In genomic region chr2:8654041-8654440, GRCh38 we compare ENCODE assay signal across 24 cellular contexts.
"Had no signal": no experiment of that assay in that cellular context is flagged by ENCODE, and none has a peak within 500 bp of the region (broad histone marks: within the 10 kb centered on the region; RNA-seq: fewer than 3 reads in every experiment).

No MANE protein-coding gene starts in this region.

- H3K9me3 ChIP-seq: heart left ventricle, left ventricle myocardium inferior, stomach, thyroid gland had no signal

- H3K9me3 Mint-ChIP-seq: activated CD4-positive, alpha-beta memory T cell treated with anti-CD3 and anti-CD28 coated beads for 36 hours; activated naive CD4-positive, alpha-beta T cell treated with anti-CD3 and anti-CD28 coated beads, Interleukin-2, amount 50 U/mL, for 24 hours; activated naive CD8-positive, alpha-beta T cell treated with anti-CD3 and anti-CD28 coated beads, Interleukin-2, amount 50 U/mL, for 24 hours; activated T-cell treated with anti-CD3 and anti-CD28 coated beads, Interleukin-2, amount 50 U/mL, for 4 hours; activated T-helper 2 cell treated with anti-CD3 and anti-CD28 coated beads, Interferon-gamma antibody, Interleukin-2, Interleukin-4, amounts not matched to agents 10 μg/mL and 5 μg/mL and 100 μg/mL, durations not matched to agents 14 hours and 24 hours and 36 hours; endodermal cell; mesothelial cell of epicardium; stimulated activated naive B cell treated with anti-CD40 and anti-IgM and Interleukin-4, amounts not matched to agents 10 μg/mL and 1 μg/mL and 100 μg/mL, for 72 hours; T-helper 2 cell treated with Interferon-gamma antibody and Interleukin-4, amounts not matched to agents 5 μg/mL and 100 μg/mL, for 36 hours had no signal

- H3K4me3 Mint-ChIP-seq: activated CD4-positive, alpha-beta memory T cell treated with anti-CD3 and anti-CD28 coated beads for 36 hours; activated naive CD4-positive, alpha-beta T cell treated with anti-CD3 and anti-CD28 coated beads, Interleukin-2, amount 50 U/mL, for 24 hours; activated naive CD8-positive, alpha-beta T cell treated with anti-CD3 and anti-CD28 coated beads, Interleukin-2, amount 50 U/mL, for 24 hours; activated T-cell treated with anti-CD3 and anti-CD28 coated beads, Interleukin-2, amount 50 U/mL, for 4 hours; endodermal cell; mesothelial cell of epicardium; naive thymus-derived CD4-positive, alpha-beta T cell; stimulated activated naive B cell treated with anti-CD40 and anti-IgM and Interleukin-4, amounts not matched to agents 10 μg/mL and 1 μg/mL and 100 μg/mL, for 72 hours; T-helper 2 cell treated with Interferon-gamma antibody and Interleukin-4, amounts not matched to agents 5 μg/mL and 100 μg/mL, for 36 hours had no signal

- H3K27me3 ChIP-seq: heart left ventricle, stomach, thyroid gland had no signal

- H3K27ac Mint-ChIP-seq: activated CD4-positive, alpha-beta memory T cell treated with anti-CD3 and anti-CD28 coated beads for 36 hours; activated naive CD4-positive, alpha-beta T cell treated with anti-CD3 and anti-CD28 coated beads, Interleukin-2, amount 50 U/mL, for 24 hours; activated naive CD8-positive, alpha-beta T cell treated with anti-CD3 and anti-CD28 coated beads, Interleukin-2, amount 50 U/mL, for 24 hours; activated T-helper 2 cell treated with anti-CD3 and anti-CD28 coated beads, Interferon-gamma antibody, Interleukin-2, Interleukin-4, amounts not matched to agents 10 μg/mL and 5 μg/mL and 100 μg/mL, durations not matched to agents 14 hours and 24 hours and 36 hours; endodermal cell; naive thymus-derived CD4-positive, alpha-beta T cell; stimulated activated naive B cell treated with anti-CD40 and anti-IgM and Interleukin-4, amounts not matched to agents 10 μg/mL and 1 μg/mL and 100 μg/mL, for 72 hours; T-helper 2 cell treated with Interferon-gamma antibody and Interleukin-4, amounts not matched to agents 5 μg/mL and 100 μg/mL, for 36 hours had no signal

- H3K27ac ChIP-seq: heart left ventricle, left ventricle myocardium inferior, stomach, thyroid gland had no signal

- ATAC-seq: activated naive CD8-positive, alpha-beta T cell treated with anti-CD3 and anti-CD28 coated beads, Interleukin-2, amount 50 U/mL, for 24 hours; activated T-cell treated with anti-CD3 and anti-CD28 coated beads, Interleukin-2, amount 50 U/mL, for 4 hours; esophagus mucosa; naive thymus-derived CD4-positive, alpha-beta T cell had no signal

- H3K4me1 ChIP-seq: left ventricle myocardium inferior had no signal

- H3K27me3 Mint-ChIP-seq: activated naive CD4-positive, alpha-beta T cell treated with anti-CD3 and anti-CD28 coated beads, Interleukin-2, amount 50 U/mL, for 24 hours had no signal

- DNase-seq: activated CD4-positive, alpha-beta memory T cell treated with anti-CD3 and anti-CD28 coated beads for 36 hours; activated CD4-positive, alpha-beta T cell treated with anti-CD3 and anti-CD28 coated beads for 48 hours; activated CD8-positive, alpha-beta memory T cell treated with anti-CD3 and anti-CD28 coated beads, Interleukin-2, amount 50 U/mL, for 48 hours; activated naive CD8-positive, alpha-beta T cell treated with anti-CD3 and anti-CD28 coated beads, Interleukin-2, amount 50 U/mL, for 24 hours; activated T-cell treated with anti-CD3 and anti-CD28 coated beads, Interleukin-2, amount 50 U/mL, for 4 hours; central memory CD4-positive, alpha-beta T cell; endodermal cell; foreskin fibroblast; heart left ventricle; left ventricle myocardium inferior; naive thymus-derived CD4-positive, alpha-beta T cell; posterior cingulate gyrus; small intestine; stimulated activated CD4-positive, alpha-beta T cell treated with anti-CD3 and anti-CD28 coated beads, Interleukin-1b, Interleukin-23, amount 100 ng/mL, for 48 hours; stimulated activated naive B cell treated with anti-CD40 and anti-IgM and Interleukin-4, amounts not matched to agents 10 μg/mL and 1 μg/mL and 100 μg/mL, for 72 hours; stomach; T-helper 1 cell had no signal

- H3K4me3 ChIP-seq: heart left ventricle, left ventricle myocardium inferior, lung, stomach, thyroid gland had no signal

- H3K36me3 Mint-ChIP-seq: activated CD4-positive, alpha-beta memory T cell treated with anti-CD3 and anti-CD28 coated beads for 36 hours; activated naive CD4-positive, alpha-beta T cell treated with anti-CD3 and anti-CD28 coated beads, Interleukin-2, amount 50 U/mL, for 24 hours; mesothelial cell of epicardium; naive thymus-derived CD4-positive, alpha-beta T cell; stimulated activated naive B cell treated with anti-CD40 and anti-IgM and Interleukin-4, amounts not matched to agents 10 μg/mL and 1 μg/mL and 100 μg/mL, for 72 hours had no signal

- H3K36me3 ChIP-seq: heart left ventricle, left ventricle myocardium inferior, stomach, thyroid gland had no signal
